ENCODE assay signal across 8 cellular contexts in the genomic region with DNA sequence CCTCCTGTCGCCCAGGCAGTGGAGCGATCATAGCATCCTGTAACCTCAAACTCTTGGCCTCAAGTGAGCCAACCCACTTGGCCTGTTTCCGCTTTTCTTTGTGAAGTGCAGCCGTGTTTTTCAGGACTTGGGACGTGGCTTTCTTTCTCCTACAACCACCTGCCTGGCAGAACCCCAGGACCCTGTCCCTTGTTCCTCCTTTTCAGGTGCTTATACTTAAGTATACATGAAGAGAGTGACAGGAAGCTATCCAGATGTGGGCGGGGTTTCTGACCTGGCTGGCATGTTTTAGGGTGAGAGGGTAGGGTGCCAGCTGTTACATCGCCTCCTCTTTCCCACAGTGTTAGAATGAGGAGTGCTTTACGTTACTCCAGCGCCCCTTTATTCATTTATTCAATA. TPM values are rescaled to one million over a fixed set of nuclear protein-coding genes. Genes with fewer than 3 reads are reported as not detected.
DNase-seq lines count a peak whose midpoint lies in the region; ATAC-seq and TF ChIP-seq lines count a peak whose summit lies in the region.

No MANE protein-coding gene starts in this region.

- TF ChIP-seq CTCF in dorsolateral prefrontal cortex (IDR thresholded peaks at IDR 0.05 in 54 of 56, conservative IDR thresholded peaks at IDR 0.05 in 2 of 56; ENCODE audit: low read depth in 1 of 56, partially characterized antibody in 56 of 56): no peak

- peak in 1 of 10 donors; percentile 28 for DNase-seq in dorsolateral prefrontal cortex
- no peak for DNase-seq in ACHN
- no peak for DNase-seq in NCI-H2227 (lab: John Stamatoyannopoulos, UW; ENCODE audit: unreplicated experiment)
- DNase-seq in NK-92 treated with Interleukin-12 subunit alpha and Interleukin-12 subunit beta, amount 100 ng/mL, for 24 hours (lab: John Stamatoyannopoulos, UW): no peak

- intact Hi-C loops in dorsolateral prefrontal cortex (cut with DNase I): loop anchor here in 1 of 2 donors (5.0 kb wide), 1 partner anchor 124 kb away; a partner anchor contains a TSS

- H3K9ac ChIP-seq in BLaER1: peak overlapping the region; percentile 96; the same call in 1 of the 2 replicates
- H3K9ac ChIP-seq in HUES6 (ENCODE audit: low read length): no peak overlapping the region
- H3K9ac ChIP-seq in muscle layer of colon (ENCODE audit: low read length): no peak overlapping the region

- peak overlapping the region; percentile 98 for H3K27ac ChIP-seq in BLaER1
- no peak overlapping the region for H3K27ac ChIP-seq in HUES6 (ENCODE audit: low read depth, low read length)
- H3K27ac ChIP-seq in dorsolateral prefrontal cortex: peak overlapping the region in 41 of 59 donors; percentile 88 to 100 (median 97)
- H3K27ac ChIP-seq in muscle layer of colon (ENCODE audit: low read depth, low read length): no peak overlapping the region

- H4K20me1 ChIP-seq in BLaER1: no peaks in the 10 kb centered on the region

- H3K9me3 ChIP-seq in BLaER1 (peaks cover 83% of the 10 kb centered on the region), HUES6 (ENCODE audit: control insufficient read depth, insufficient read depth, low read depth, low read length) (peaks cover 63% of the 10 kb centered on the region), muscle layer of colon (ENCODE audit: low read length) (peaks cover 44% of the 10 kb centered on the region)

- H3K36me3 ChIP-seq in BLaER1 (peaks cover 51% of the 10 kb centered on the region), HUES6 (ENCODE audit: control insufficient read depth, insufficient read depth, low read length) (peaks cover 47% of the 10 kb centered on the region), muscle layer of colon (ENCODE audit: insufficient read depth, low read length) (peaks cover 46% of the 10 kb centered on the region)

- peaks cover 30% of the 10 kb centered on the region for H3K4me1 ChIP-seq in BLaER1
- H3K4me1 ChIP-seq in HUES6 (ENCODE audit: control insufficient read depth, insufficient read depth, low read length): no peaks in the 10 kb centered on the region
- H3K4me1 ChIP-seq in muscle layer of colon (ENCODE audit: insufficient read depth, low read length): peaks cover 5% of the 10 kb centered on the region

- H3K4me3 ChIP-seq in BLaER1 (peak overlapping the region; percentile 95), HUES6 (ENCODE audit: low read depth, low read length) (peak overlapping the region; percentile 90), dorsolateral prefrontal cortex (peak overlapping the region; percentile 72 to 100 (median 94)), muscle layer of colon (ENCODE audit: low read depth in 1 of 2, low read length in 2 of 2) (peak overlapping the region; percentile 35 to 57)

- peak overlapping the region; percentile 86 for H3K4me2 ChIP-seq in BLaER1

- H3K27me3 ChIP-seq in BLaER1 (no peaks in the 10 kb centered on the region), HUES6 (ENCODE audit: control insufficient read depth, insufficient read depth, low read length) (no peaks in the 10 kb centered on the region), dorsolateral prefrontal cortex (no peaks in the 10 kb centered on the region), muscle layer of colon (ENCODE audit: control insufficient read depth in 1 of 2, insufficient read depth in 2 of 2, low read length in 2 of 2) (no peaks in the 10 kb centered on the region)

- ATAC-seq in esophagus mucosa: no peak

- in situ Hi-C loops in ACHN (cut with HindIII; ENCODE audit: low pct_ligation_motif_present, low pct_unique_long_range_greater_than_20kb, low sequenced_read_pairs): no loop called here

RNA-seq across cellular contexts. Expression of a gene that starts 0.7 kb away (rescaled TPM):
- total RNA-seq in dorsolateral prefrontal cortex: 10 to 100 TPM in 115 of 120 experiments, 1 to 10 TPM in 5; 9.3 to 21.3 (median 13.5) TPM
- 11.4 TPM for total RNA-seq in esophagus mucosa

RNA-seq across cellular contexts. Expression of a gene that starts 44.1 kb away (rescaled TPM):
- total RNA-seq in dorsolateral prefrontal cortex (10 to 100 TPM; 41.1 to 80.4 (median 61.2) TPM), esophagus mucosa (5.5 TPM)

RNA-seq across cellular contexts. Expression of a gene that starts 48.7 kb away (rescaled TPM):
- total RNA-seq in dorsolateral prefrontal cortex: 1 to 10 TPM; 3.4 to 8.4 (median 5.9) TPM
- 0.64 TPM for total RNA-seq in esophagus mucosa

RNA-seq across cellular contexts. Expression of a gene that starts 49.0 kb away (rescaled TPM):
- total RNA-seq in dorsolateral prefrontal cortex: 10 to 100 TPM; 11.2 to 29.4 (median 20.0) TPM
- total RNA-seq in esophagus mucosa: 2.4 TPM

Comparison
In these comparisons a context has a peak if more than half of its experiments do, and no peak if none do; other contexts are left out.
1. H3K27ac ChIP-seq: peak in BLaER1 (single experiment) and dorsolateral prefrontal cortex (41 of 59); none in HUES6 (single experiment) and muscle layer of colon (single experiment).
2. Peak in every context shown above with its lines, with median percentiles within 50 percentile points of each other: H3K4me3 ChIP-seq.